ENCODE assay signal across 8 cellular contexts in the genomic region with DNA sequence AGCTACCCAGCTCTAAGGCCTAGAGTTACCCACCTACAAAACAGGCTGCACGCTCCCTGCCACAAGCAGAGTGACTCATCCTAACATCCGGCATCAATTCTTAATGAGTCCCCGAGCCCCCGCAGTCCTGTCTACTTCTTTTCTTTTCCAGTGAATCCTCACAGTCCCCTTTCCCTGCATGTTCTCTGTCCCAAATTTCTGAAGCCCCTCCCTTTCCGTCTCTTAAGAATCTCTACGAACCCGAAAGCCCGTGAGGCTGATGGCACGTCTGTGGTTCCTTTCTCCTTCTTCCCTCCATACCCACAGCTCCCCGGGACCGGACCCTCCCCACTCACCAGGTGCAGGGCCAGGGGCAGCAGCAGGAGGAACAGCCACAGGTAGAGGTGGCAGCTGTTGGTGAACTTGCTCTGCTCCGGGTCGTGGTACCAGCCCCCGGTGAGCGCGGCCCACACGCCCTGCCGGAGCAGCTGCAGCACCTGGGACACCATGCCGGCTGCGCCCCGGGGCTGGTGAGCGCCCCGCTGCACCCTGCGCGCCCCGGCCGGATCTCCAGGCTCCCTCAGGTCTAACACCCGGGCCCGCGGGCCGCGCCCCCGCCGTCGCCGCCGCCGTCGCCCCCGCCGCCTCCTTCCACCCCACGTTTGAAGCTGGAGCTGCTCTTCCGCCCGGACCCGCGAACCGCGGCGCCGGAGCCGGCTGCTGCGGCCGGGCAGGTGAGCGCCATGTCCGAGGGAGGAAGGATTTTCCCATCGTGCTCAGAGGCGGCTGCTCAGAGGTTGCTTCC. TPM values are rescaled to one million over a fixed set of nuclear protein-coding genes. Genes with fewer than 3 reads are reported as not detected.
DNase-seq lines count a peak whose midpoint lies in the region; ATAC-seq and TF ChIP-seq lines count a peak whose summit lies in the region.

A gene with protein sequence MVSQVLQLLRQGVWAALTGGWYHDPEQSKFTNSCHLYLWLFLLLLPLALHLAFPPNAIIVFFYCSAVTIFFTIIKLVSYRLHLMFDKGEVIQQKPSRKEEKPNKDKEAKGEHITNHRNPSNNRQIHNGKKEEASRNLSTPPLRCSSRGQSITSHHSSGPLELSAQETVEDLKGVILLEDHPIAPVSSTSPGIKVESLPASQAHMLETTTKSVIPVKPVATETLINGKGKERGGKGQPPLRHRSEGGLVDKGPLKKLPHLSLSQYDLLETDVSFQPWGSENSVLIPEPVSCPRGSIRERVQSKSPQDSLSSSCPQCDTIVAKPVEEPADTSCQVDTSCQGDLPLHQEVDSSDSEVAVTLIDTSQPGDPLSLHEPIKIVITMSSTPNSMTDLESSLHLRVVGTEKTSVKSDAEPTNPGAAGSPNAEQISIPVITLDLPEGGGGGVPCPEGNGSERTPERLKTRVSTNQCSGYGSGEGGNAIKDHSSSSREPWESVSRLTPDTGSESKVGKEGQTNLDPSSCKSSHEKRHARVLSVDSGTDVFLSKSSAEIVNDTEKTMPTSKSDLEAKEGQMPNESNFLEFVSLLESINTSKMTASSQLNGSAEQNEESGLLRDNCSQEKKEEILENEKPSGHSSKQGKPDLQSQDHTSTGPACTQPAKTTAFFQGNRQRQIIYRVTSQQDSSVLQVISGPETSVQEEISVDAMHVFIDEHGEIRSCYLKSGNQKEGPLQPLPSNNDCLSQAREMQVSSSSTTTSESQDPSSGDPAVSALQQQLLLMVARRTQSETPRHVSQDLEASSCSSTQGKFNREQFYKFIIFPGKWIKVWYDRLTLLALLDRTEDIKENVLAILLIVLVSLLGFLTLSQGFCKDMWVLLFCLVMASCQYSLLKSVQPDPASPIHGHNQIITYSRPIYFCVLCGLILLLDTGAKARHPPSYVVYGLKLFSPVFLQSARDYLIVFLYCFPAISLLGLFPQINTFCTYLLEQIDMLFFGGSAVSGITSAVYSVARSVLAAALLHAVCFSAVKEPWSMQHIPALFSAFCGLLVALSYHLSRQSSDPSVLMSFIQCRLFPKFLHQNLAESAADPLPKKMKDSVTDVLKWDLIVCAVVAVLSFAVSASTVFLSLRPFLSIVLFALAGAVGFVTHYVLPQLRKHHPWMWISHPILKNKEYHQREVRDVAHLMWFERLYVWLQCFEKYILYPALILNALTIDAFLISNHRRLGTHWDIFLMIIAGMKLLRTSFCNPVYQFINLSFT (N-terminal part only) (minus strand): TSS at position 735 of the 784 bp plus-strand sequence. CDS start 247 bp downstream, at position 488.

- H3K27ac Mint-ChIP-seq in activated T-cell treated with anti-CD3 and anti-CD28 coated beads, Interleukin-2, amount 50 U/mL, for 72 hours: peak within 1 kb of the TSS; percentile 98
- no peak within 1 kb of the TSS for H3K27ac Mint-ChIP-seq in neural crest cell (ENCODE audit: unreplicated experiment)

- H3K4me2 ChIP-seq in OCI-LY1 (ENCODE audit: low read length): peak within 1 kb of the TSS; percentile 69

- peaks cover 0 to 2% of the 10 kb centered on the region in 2 donors for H3K36me3 Mint-ChIP-seq in activated T-cell treated with anti-CD3 and anti-CD28 coated beads, Interleukin-2, amount 50 U/mL, for 72 hours (ENCODE audit: insufficient read depth in 2 of 2)
- no peaks in the 10 kb centered on the region for H3K36me3 Mint-ChIP-seq in neural crest cell (ENCODE audit: low read depth)

- TF ChIP-seq CTCF in OCI-LY1 (IDR thresholded peaks at IDR 0.05; ENCODE audit: low read length) (no peak), fibroblast of mammary gland (conservative IDR thresholded peaks at IDR 0.05; ENCODE audit: control insufficient read depth, insufficient read depth, low read depth, low read length) (no peak), neural crest cell (conservative IDR thresholded peaks at IDR 0.05) (no peak)

- H3K4me1 Mint-ChIP-seq in activated T-cell treated with anti-CD3 and anti-CD28 coated beads, Interleukin-2, amount 50 U/mL, for 72 hours (ENCODE audit: low read depth): peaks cover 31% of the 10 kb centered on the region
- H3K4me1 Mint-ChIP-seq in neural crest cell: peaks cover 16% of the 10 kb centered on the region

- H3F3A ChIP-seq in OCI-LY1 (ENCODE audit: insufficient read depth, low read length): no peaks in the 10 kb centered on the region

- H3K9ac ChIP-seq in OCI-LY1 (ENCODE audit: low read length): peak within 1 kb of the TSS; percentile 60

- H2AFZ ChIP-seq in OCI-LY1 (ENCODE audit: low read length): peak within 1 kb of the TSS; percentile 89

- H3K79me2 ChIP-seq in OCI-LY1 (ENCODE audit: insufficient read depth, low read length): no peaks in the 10 kb centered on the region

- H3K4me3 ChIP-seq in OCI-LY1 (ENCODE audit: low read depth, low read length, poor library complexity, severe bottlenecking): peak within 1 kb of the TSS; percentile 73
- peak within 1 kb of the TSS; percentile 81 for H3K4me3 ChIP-seq in fibroblast of mammary gland (ENCODE audit: control insufficient read depth, low read depth, low read length)

- H3K4me1 ChIP-seq in OCI-LY1 (ENCODE audit: insufficient read depth, low read length, severe bottlenecking): peaks cover 34% of the 10 kb centered on the region

- H3K9me3 Mint-ChIP-seq in activated T-cell treated with anti-CD3 and anti-CD28 coated beads, Interleukin-2, amount 50 U/mL, for 72 hours: no peaks in the 10 kb centered on the region
- no peaks in the 10 kb centered on the region for H3K9me3 Mint-ChIP-seq in neural crest cell

- H4K20me1 ChIP-seq in OCI-LY1 (ENCODE audit: insufficient read depth, low read length): no peaks in the 10 kb centered on the region

- no peaks in the 10 kb centered on the region for H3K27me3 Mint-ChIP-seq in activated T-cell treated with anti-CD3 and anti-CD28 coated beads, Interleukin-2, amount 50 U/mL, for 72 hours (ENCODE audit: low read depth)
- H3K27me3 Mint-ChIP-seq in neural crest cell (ENCODE audit: low read depth): no peaks in the 10 kb centered on the region

- ATAC-seq in GM19463 (IDR thresholded peaks at IDR 0.05; ENCODE audit: unreplicated experiment): peak; percentile 93
- peak; percentile 89 to 91 for ATAC-seq in activated T-cell treated with anti-CD3 and anti-CD28 coated beads, Interleukin-2, amount 50 U/mL, for 72 hours (replicated peaks in 1 of 2)

- H3K4me3 Mint-ChIP-seq in activated T-cell treated with anti-CD3 and anti-CD28 coated beads, Interleukin-2, amount 50 U/mL, for 72 hours: peak within 1 kb of the TSS; percentile 97 to 100
- peak within 1 kb of the TSS; percentile 89 for H3K4me3 Mint-ChIP-seq in neural crest cell

- DNase-seq in COLO668 (lab: John Stamatoyannopoulos, UW; ENCODE audit: unreplicated experiment) (peak; percentile 87), HK-2 (ENCODE audit: unreplicated experiment) (peak; percentile 77), fibroblast of mammary gland (ENCODE audit: low read depth) (peak; percentile 64), neural crest cell (ENCODE audit: low read depth, low spot score) (peak; percentile 38), stromal cell of bone marrow (ENCODE audit: low read depth) (peak; percentile 16)
- peak; percentile 77 for DNase-seq in activated T-cell treated with anti-CD3 and anti-CD28 coated beads, Interleukin-2, amount 50 U/mL, for 72 hours

- H3K27me3 ChIP-seq in OCI-LY1 (ENCODE audit: insufficient read depth, low read length): no peaks in the 10 kb centered on the region

- H3K27ac ChIP-seq in OCI-LY1 (ENCODE audit: low read depth, low read length, poor library complexity, severe bottlenecking): no peak within 1 kb of the TSS

- H3K9me2 ChIP-seq in OCI-LY1 (ENCODE audit: low read depth, low read length): no peaks in the 10 kb centered on the region

- no peaks in the 10 kb centered on the region for H3K36me3 ChIP-seq in OCI-LY1 (ENCODE audit: insufficient read depth, low read length)

- no peaks in the 10 kb centered on the region for H3K9me3 ChIP-seq in OCI-LY1 (ENCODE audit: low read length)

RNA-seq across cellular contexts. Expression of the gene that starts here (rescaled TPM):
- total RNA-seq in activated T-cell treated with anti-CD3 and anti-CD28 coated beads, Interleukin-2, amount 50 U/mL, for 72 hours: 10 to 100 TPM; 26.2 to 28.6 TPM
- 13.6 and 15.6 TPM in 2 replicates for total RNA-seq in neural crest cell

Comparison
In these comparisons a context has a peak if more than half of its experiments do, and no peak if none do; other contexts are left out.
1. DNase-seq: peak in every context shown above with its lines; median percentile 87 in COLO668; 77 in HK-2; 77 in activated T-cell treated with anti-CD3 and anti-CD28 coated beads, Interleukin-2, amount 50 U/mL, for 72 hours; 64 in fibroblast of mammary gland; 38 in neural crest cell; 16 in stromal cell of bone marrow.